Comparison of ENCODE assay signal across 29 cellular contexts in genomic region chr2:176424756-176425155, GRCh38.
"Had no signal": no experiment of that assay in that cellular context is flagged by ENCODE, and none has a peak within 500 bp of the region (broad histone marks: within the 10 kb centered on the region; RNA-seq: fewer than 3 reads in every experiment).

No MANE protein-coding gene starts in this region.

- ATAC-seq: gastrocnemius medialis; left cardiac atrium; naive thymus-derived CD4-positive, alpha-beta T cell; stimulated activated naive B cell treated with anti-CD40 and anti-IgM and Interleukin-4, amounts not matched to agents 10 μg/mL and 1 μg/mL and 100 μg/mL, for 72 hours; T-helper 17 cell had no signal

- H3K4me1 ChIP-seq: ascending aorta, gastrocnemius medialis, right atrium auricular region, upper lobe of left lung, vagina had no signal

- H3K36me3 ChIP-seq: ascending aorta, cardiac muscle cell, gastrocnemius medialis, right atrium auricular region, stomach, thyroid gland, upper lobe of left lung, vagina had no signal

- H3K9me3 ChIP-seq: ascending aorta, gastrocnemius medialis, right atrium auricular region, stomach, thyroid gland, upper lobe of left lung, vagina had no signal

- H3K27me3 ChIP-seq: ascending aorta, cardiac muscle cell, gastrocnemius medialis, right atrium auricular region, stomach, thyroid gland, upper lobe of left lung, vagina had no signal

- H3K9me3 Mint-ChIP-seq: activated naive CD4-positive, alpha-beta T cell treated with anti-CD3 and anti-CD28 coated beads, Interleukin-2, amount 10 ng/mL, durations not matched to agents 7 days and 5 days had no signal

- H3K36me3 Mint-ChIP-seq: activated naive CD4-positive, alpha-beta T cell treated with anti-CD3 and anti-CD28 coated beads, Interleukin-2, amount 10 ng/mL, durations not matched to agents 7 days and 5 days; brain; naive thymus-derived CD4-positive, alpha-beta T cell had no signal

- H3K4me3 Mint-ChIP-seq: activated naive CD4-positive, alpha-beta T cell treated with anti-CD3 and anti-CD28 coated beads, Interleukin-2, amount 10 ng/mL, durations not matched to agents 7 days and 5 days; activated naive CD8-positive, alpha-beta T cell treated with anti-CD3 and anti-CD28 coated beads, Interleukin-2, amount 10 ng/mL, durations not matched to agents 7 days and 5 days; brain; naive thymus-derived CD4-positive, alpha-beta T cell; stimulated activated naive B cell treated with anti-CD40 and anti-IgM and Interleukin-4, amounts not matched to agents 10 μg/mL and 1 μg/mL and 100 μg/mL, for 72 hours; T-helper 17 cell had no signal

- H3K4me3 ChIP-seq: ascending aorta, cardiac muscle cell, coronary artery, dorsolateral prefrontal cortex, gastrocnemius medialis, right atrium auricular region, stomach, thyroid gland, upper lobe of left lung, vagina had no signal

- H3K27ac Mint-ChIP-seq: activated naive CD4-positive, alpha-beta T cell treated with anti-CD3 and anti-CD28 coated beads, Interleukin-2, amount 10 ng/mL, durations not matched to agents 7 days and 5 days; activated naive CD8-positive, alpha-beta T cell treated with anti-CD3 and anti-CD28 coated beads, Interleukin-2, amount 10 ng/mL, durations not matched to agents 7 days and 5 days; brain; naive thymus-derived CD4-positive, alpha-beta T cell; stimulated activated naive B cell treated with anti-CD40 and anti-IgM and Interleukin-4, amounts not matched to agents 10 μg/mL and 1 μg/mL and 100 μg/mL, for 72 hours; T-helper 17 cell had no signal

- H3K4me1 Mint-ChIP-seq: activated naive CD4-positive, alpha-beta T cell treated with anti-CD3 and anti-CD28 coated beads, Interleukin-2, amount 10 ng/mL, durations not matched to agents 7 days and 5 days; T-helper 17 cell had no signal

- H3K27ac ChIP-seq: ascending aorta, cardiac muscle cell, coronary artery, dorsolateral prefrontal cortex, gastrocnemius medialis, right atrium auricular region, stomach, thyroid gland, upper lobe of left lung, vagina had no signal

- DNase-seq: activated CD4-positive, alpha-beta T cell treated with anti-CD3 and anti-CD28 coated beads for 4 hours; activated CD4-positive, alpha-beta T cell treated with anti-CD3 and anti-CD28 coated beads, Interleukin-2, amount 50 U/mL, for 4 hours; activated CD8-positive, alpha-beta memory T cell treated with anti-CD3 and anti-CD28 coated beads, Interleukin-2, amount 50 U/mL, for 4 hours; activated gamma-delta T cell; activated naive CD4-positive, alpha-beta T cell treated with anti-CD3 and anti-CD28 coated beads, Interleukin-2, amount 10 ng/mL, durations not matched to agents 7 days and 5 days; activated naive CD8-positive, alpha-beta T cell treated with anti-CD3 and anti-CD28 coated beads, Interleukin-2, amount 10 ng/mL, durations not matched to agents 7 days and 5 days; activated T-cell treated with anti-CD3 and anti-CD28 coated beads, Interleukin-2, amount 50 U/mL, for 1 hour; dorsolateral prefrontal cortex; effector memory CD4-positive, alpha-beta T cell; erythroblast; gastrocnemius medialis; glutamatergic neuron; left cardiac atrium; mammary epithelial cell; midbrain; naive thymus-derived CD4-positive, alpha-beta T cell; stimulated activated CD4-positive, alpha-beta T cell treated with anti-CD3 and anti-CD28 coated beads, Interleukin-15, amount 100 ng/mL, for 24 hours; stimulated activated CD4-positive, alpha-beta T cell treated with anti-CD3 and anti-CD28 coated beads, Interleukin-2, amount 100 ng/mL, for 24 hours; stimulated activated naive B cell treated with anti-CD40 and anti-IgM and Interleukin-4, amounts not matched to agents 10 μg/mL and 1 μg/mL and 100 μg/mL, for 72 hours; stomach; T-helper 17 cell; thyroid gland; upper lobe of left lung had no signal
